1 cellular context compared by ENCODE assay signal in genomic region chr1:154936416-154937050, GRCh38.
TF ChIP-seq lines count a peak whose summit lies in the region.

Gene PMVK, minus strand, starts transcription at chr1:154936719. Its CDS starts 34 bp downstream, at chr1:154936685.

TF ChIP-seq in HepG2, 621 proteins besides CTCF, POLR2A, EP300 and RAD21 (continued from another document and continues in another):
- TF ChIP-seq ZBTB10 (CRISPR knock-in tag; IDR thresholded peaks at IDR 0.05; ENCODE audit: borderline replicate concordance), result peak; percentile 89; the same call in 1 of the 2 replicates
- no peak; the same call in 1 of the 2 replicates for TF ChIP-seq ZFP62 (CRISPR knock-in tag; IDR thresholded peaks at IDR 0.05)
- TF ChIP-seq TBX3 (IDR thresholded peaks at IDR 0.05; ENCODE audit: borderline replicate concordance), result peak; percentile 67
- TF ChIP-seq, protein P1, sequence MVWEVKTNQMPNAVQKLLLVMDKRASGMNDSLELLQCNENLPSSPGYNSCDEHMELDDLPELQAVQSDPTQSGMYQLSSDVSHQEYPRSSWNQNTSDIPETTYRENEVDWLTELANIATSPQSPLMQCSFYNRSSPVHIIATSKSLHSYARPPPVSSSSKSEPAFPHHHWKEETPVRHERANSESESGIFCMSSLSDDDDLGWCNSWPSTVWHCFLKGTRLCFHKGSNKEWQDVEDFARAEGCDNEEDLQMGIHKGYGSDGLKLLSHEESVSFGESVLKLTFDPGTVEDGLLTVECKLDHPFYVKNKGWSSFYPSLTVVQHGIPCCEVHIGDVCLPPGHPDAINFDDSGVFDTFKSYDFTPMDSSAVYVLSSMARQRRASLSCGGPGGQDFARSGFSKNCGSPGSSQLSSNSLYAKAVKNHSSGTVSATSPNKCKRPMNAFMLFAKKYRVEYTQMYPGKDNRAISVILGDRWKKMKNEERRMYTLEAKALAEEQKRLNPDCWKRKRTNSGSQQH (CRISPR knock-in tag; IDR thresholded peaks at IDR 0.05; ENCODE audit: low read depth), result peak; percentile 84; the same call in 1 of the 2 replicates
- TF ChIP-seq MED8 (CRISPR knock-in tag; IDR thresholded peaks at IDR 0.05; ENCODE audit: insufficient replicate concordance), result peak; percentile 85
- TF ChIP-seq, protein P2, sequence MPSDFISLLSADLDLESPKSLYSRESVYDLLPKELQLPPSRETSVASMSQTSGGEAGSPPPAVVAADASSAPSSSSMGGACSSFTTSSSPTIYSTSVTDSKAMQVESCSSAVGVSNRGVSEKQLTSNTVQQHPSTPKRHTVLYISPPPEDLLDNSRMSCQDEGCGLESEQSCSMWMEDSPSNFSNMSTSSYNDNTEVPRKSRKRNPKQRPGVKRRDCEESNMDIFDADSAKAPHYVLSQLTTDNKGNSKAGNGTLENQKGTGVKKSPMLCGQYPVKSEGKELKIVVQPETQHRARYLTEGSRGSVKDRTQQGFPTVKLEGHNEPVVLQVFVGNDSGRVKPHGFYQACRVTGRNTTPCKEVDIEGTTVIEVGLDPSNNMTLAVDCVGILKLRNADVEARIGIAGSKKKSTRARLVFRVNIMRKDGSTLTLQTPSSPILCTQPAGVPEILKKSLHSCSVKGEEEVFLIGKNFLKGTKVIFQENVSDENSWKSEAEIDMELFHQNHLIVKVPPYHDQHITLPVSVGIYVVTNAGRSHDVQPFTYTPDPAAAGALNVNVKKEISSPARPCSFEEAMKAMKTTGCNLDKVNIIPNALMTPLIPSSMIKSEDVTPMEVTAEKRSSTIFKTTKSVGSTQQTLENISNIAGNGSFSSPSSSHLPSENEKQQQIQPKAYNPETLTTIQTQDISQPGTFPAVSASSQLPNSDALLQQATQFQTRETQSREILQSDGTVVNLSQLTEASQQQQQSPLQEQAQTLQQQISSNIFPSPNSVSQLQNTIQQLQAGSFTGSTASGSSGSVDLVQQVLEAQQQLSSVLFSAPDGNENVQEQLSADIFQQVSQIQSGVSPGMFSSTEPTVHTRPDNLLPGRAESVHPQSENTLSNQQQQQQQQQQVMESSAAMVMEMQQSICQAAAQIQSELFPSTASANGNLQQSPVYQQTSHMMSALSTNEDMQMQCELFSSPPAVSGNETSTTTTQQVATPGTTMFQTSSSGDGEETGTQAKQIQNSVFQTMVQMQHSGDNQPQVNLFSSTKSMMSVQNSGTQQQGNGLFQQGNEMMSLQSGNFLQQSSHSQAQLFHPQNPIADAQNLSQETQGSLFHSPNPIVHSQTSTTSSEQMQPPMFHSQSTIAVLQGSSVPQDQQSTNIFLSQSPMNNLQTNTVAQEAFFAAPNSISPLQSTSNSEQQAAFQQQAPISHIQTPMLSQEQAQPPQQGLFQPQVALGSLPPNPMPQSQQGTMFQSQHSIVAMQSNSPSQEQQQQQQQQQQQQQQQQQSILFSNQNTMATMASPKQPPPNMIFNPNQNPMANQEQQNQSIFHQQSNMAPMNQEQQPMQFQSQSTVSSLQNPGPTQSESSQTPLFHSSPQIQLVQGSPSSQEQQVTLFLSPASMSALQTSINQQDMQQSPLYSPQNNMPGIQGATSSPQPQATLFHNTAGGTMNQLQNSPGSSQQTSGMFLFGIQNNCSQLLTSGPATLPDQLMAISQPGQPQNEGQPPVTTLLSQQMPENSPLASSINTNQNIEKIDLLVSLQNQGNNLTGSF (CRISPR knock-in tag; IDR thresholded peaks at IDR 0.05), result peak; percentile 98
- peak; percentile 99 for TF ChIP-seq ZFP36L1 (CRISPR knock-in tag; IDR thresholded peaks at IDR 0.05)
- TF ChIP-seq ZNF737 (CRISPR knock-in tag; IDR thresholded peaks at IDR 0.05; ENCODE audit: borderline replicate concordance), result no peak; the same call in 1 of the 2 replicates
- TF ChIP-seq REL (CRISPR knock-in tag; conservative IDR thresholded peaks at IDR 0.05), result peak; percentile 98
- peak; percentile 99; the same call in 1 of the 2 replicates for TF ChIP-seq PAX8 (CRISPR knock-in tag; IDR thresholded peaks at IDR 0.05; ENCODE audit: borderline replicate concordance)
- TF ChIP-seq, protein P3, sequence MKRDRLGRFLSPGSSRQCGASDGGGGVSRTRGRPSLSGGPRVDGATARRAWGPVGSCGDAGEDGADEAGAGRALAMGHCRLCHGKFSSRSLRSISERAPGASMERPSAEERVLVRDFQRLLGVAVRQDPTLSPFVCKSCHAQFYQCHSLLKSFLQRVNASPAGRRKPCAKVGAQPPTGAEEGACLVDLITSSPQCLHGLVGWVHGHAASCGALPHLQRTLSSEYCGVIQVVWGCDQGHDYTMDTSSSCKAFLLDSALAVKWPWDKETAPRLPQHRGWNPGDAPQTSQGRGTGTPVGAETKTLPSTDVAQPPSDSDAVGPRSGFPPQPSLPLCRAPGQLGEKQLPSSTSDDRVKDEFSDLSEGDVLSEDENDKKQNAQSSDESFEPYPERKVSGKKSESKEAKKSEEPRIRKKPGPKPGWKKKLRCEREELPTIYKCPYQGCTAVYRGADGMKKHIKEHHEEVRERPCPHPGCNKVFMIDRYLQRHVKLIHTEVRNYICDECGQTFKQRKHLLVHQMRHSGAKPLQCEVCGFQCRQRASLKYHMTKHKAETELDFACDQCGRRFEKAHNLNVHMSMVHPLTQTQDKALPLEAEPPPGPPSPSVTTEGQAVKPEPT (CRISPR knock-in tag; IDR thresholded peaks at IDR 0.05; ENCODE audit: low read depth), result peak; percentile 99
- TF ChIP-seq EZH2 (conservative IDR thresholded peaks at IDR 0.05; ENCODE audit: low read depth, low read length), result no peak
- peak; percentile 79; the same call in 1 of the 2 replicates for TF ChIP-seq TEF (CRISPR knock-in tag; IDR thresholded peaks at IDR 0.05)
- TF ChIP-seq, protein P4, sequence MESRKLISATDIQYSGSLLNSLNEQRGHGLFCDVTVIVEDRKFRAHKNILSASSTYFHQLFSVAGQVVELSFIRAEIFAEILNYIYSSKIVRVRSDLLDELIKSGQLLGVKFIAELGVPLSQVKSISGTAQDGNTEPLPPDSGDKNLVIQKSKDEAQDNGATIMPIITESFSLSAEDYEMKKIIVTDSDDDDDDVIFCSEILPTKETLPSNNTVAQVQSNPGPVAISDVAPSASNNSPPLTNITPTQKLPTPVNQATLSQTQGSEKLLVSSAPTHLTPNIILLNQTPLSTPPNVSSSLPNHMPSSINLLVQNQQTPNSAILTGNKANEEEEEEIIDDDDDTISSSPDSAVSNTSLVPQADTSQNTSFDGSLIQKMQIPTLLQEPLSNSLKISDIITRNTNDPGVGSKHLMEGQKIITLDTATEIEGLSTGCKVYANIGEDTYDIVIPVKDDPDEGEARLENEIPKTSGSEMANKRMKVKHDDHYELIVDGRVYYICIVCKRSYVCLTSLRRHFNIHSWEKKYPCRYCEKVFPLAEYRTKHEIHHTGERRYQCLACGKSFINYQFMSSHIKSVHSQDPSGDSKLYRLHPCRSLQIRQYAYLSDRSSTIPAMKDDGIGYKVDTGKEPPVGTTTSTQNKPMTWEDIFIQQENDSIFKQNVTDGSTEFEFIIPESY (CRISPR knock-in tag; IDR thresholded peaks at IDR 0.05), result peak; percentile 61
- TF ChIP-seq ZNF629 (CRISPR knock-in tag; conservative IDR thresholded peaks at IDR 0.05), result peak; percentile 59
- TF ChIP-seq, protein P5, sequence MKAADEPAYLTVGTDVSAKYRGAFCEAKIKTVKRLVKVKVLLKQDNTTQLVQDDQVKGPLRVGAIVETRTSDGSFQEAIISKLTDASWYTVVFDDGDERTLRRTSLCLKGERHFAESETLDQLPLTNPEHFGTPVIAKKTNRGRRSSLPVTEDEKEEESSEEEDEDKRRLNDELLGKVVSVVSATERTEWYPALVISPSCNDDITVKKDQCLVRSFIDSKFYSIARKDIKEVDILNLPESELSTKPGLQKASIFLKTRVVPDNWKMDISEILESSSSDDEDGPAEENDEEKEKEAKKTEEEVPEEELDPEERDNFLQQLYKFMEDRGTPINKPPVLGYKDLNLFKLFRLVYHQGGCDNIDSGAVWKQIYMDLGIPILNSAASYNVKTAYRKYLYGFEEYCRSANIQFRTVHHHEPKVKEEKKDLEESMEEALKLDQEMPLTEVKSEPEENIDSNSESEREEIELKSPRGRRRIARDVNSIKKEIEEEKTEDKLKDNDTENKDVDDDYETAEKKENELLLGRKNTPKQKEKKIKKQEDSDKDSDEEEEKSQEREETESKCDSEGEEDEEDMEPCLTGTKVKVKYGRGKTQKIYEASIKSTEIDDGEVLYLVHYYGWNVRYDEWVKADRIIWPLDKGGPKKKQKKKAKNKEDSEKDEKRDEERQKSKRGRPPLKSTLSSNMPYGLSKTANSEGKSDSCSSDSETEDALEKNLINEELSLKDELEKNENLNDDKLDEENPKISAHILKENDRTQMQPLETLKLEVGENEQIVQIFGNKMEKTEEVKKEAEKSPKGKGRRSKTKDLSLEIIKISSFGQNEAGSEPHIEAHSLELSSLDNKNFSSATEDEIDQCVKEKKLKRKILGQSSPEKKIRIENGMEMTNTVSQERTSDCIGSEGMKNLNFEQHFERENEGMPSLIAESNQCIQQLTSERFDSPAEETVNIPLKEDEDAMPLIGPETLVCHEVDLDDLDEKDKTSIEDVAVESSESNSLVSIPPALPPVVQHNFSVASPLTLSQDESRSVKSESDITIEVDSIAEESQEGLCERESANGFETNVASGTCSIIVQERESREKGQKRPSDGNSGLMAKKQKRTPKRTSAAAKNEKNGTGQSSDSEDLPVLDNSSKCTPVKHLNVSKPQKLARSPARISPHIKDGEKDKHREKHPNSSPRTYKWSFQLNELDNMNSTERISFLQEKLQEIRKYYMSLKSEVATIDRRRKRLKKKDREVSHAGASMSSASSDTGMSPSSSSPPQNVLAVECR (CRISPR knock-in tag; IDR thresholded peaks at IDR 0.05; ENCODE audit: borderline replicate concordance), result peak; percentile 86
- TF ChIP-seq ATF6 (CRISPR knock-in tag; conservative IDR thresholded peaks at IDR 0.05), result 0 out of 2 replicates have a peak, but pooled peaks have one; percentile 58
- TF ChIP-seq, protein P6, sequence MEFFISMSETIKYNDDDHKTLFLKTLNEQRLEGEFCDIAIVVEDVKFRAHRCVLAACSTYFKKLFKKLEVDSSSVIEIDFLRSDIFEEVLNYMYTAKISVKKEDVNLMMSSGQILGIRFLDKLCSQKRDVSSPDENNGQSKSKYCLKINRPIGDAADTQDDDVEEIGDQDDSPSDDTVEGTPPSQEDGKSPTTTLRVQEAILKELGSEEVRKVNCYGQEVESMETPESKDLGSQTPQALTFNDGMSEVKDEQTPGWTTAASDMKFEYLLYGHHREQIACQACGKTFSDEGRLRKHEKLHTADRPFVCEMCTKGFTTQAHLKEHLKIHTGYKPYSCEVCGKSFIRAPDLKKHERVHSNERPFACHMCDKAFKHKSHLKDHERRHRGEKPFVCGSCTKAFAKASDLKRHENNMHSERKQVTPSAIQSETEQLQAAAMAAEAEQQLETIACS (CRISPR knock-in tag; IDR thresholded peaks at IDR 0.05), result no peak
- TF ChIP-seq TCF7L2 (IDR thresholded peaks at IDR 0.05; ENCODE audit: low read depth, low read length), result no peak
- no peak; the same call in 1 of the 2 replicates for TF ChIP-seq ZNF367 (CRISPR knock-in tag; IDR thresholded peaks at IDR 0.05; ENCODE audit: borderline replicate concordance)
- TF ChIP-seq HNRNPLL (IDR thresholded peaks at IDR 0.05; ENCODE audit: low read depth, low read length, poor library complexity, severe bottlenecking), result peak; percentile 47
- peak; percentile 99 for TF ChIP-seq ZC3H13 (CRISPR knock-in tag; IDR thresholded peaks at IDR 0.05)
- TF ChIP-seq POLR2G (IDR thresholded peaks at IDR 0.05; ENCODE audit: low read depth, low read length), result peak; percentile 83
- TF ChIP-seq ZNF205 (CRISPR knock-in tag; IDR thresholded peaks at IDR 0.05), result peak; percentile 89; the same call in 1 of the 2 replicates
- peak; percentile 94 for TF ChIP-seq ZNF317 (CRISPR knock-in tag; IDR thresholded peaks at IDR 0.05)
- TF ChIP-seq HNF4G (IDR thresholded peaks at IDR 0.05; ENCODE audit: borderline replicate concordance, low read depth, low read length), result 0 out of 2 replicates have a peak, but pooled peaks have one; percentile 32
- peak; percentile 44; the same call in 1 of the 2 replicates for TF ChIP-seq HNF4G (CRISPR knock-in tag; IDR thresholded peaks at IDR 0.05; ENCODE audit: borderline replicate concordance, low read depth)
- TF ChIP-seq ZNF180 (CRISPR knock-in tag; IDR thresholded peaks at IDR 0.05; ENCODE audit: borderline replicate concordance, low read depth), result 0 out of 2 replicates have a peak, but pooled peaks have one; percentile 6
- TF ChIP-seq FIP1L1 (IDR thresholded peaks at IDR 0.05; ENCODE audit: borderline replicate concordance, insufficient read depth, low read depth, low read length), result no peak
- TF ChIP-seq SMAD9 (CRISPR knock-in tag; IDR thresholded peaks at IDR 0.05), result peak; percentile 97
- TF ChIP-seq ZMYM4 (CRISPR knock-in tag; IDR thresholded peaks at IDR 0.05), result peak; percentile 90
- TF ChIP-seq ZNF878 (CRISPR knock-in tag; IDR thresholded peaks at IDR 0.05), result peak; percentile 99
- TF ChIP-seq HDAC6 (IDR thresholded peaks at IDR 0.05; ENCODE audit: low read depth, low read length), result no peak
